In the genomic region with DNA sequence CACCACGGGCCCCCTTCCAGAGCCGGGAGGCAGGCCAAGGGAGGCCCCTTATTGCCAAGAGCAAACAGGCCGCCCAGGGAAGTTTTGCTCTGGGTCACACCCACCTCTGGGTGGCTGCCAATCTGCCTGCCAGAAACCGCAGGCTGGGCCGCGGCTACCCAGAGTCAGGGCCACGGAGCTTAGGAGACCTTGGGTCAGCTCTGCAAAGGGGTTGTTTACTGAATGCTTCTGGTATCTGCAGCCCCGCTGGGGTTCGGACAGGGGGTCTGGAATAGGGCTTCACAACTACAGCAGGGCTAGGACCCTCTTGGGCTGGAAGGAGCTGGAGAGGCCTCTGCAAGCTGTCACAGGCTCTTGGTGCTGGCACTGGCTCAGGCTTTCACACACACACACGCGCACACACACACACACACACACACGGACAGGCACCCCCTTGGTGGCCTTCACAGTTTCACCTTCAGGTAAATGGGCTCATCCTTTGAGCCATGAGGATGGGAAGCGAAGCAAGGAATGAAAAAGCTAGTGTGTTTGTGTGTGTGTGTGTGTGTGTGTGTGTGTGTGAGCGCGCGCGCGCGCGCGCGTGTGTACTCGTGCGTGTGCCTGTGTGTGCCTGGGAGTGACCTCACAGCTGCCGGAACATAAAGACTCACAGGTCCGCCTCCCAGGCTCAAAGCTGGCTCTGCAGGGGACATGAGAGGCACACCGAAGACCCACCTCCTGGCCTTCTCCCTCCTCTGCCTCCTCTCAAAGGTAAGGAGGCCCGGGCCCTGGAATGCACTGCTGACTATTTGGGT, we compare ENCODE assay signal across 8 cellular contexts. TPM values are rescaled to one million over a fixed set of nuclear protein-coding genes. Genes with fewer than 3 reads are reported as not detected.
A peak's percentile ranks its signal among the peaks of the same experiment; 100 is the strongest.
DNase-seq lines count a peak whose midpoint lies in the region; ATAC-seq lines count a peak whose summit lies in the region.

A gene with protein sequence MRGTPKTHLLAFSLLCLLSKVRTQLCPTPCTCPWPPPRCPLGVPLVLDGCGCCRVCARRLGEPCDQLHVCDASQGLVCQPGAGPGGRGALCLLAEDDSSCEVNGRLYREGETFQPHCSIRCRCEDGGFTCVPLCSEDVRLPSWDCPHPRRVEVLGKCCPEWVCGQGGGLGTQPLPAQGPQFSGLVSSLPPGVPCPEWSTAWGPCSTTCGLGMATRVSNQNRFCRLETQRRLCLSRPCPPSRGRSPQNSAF (plus strand): TSS at position 669 of the 794 bp plus-strand sequence. CDS start 22 bp downstream, at position 691.

- ATAC-seq in activated CD8-positive, alpha-beta memory T cell treated with anti-CD3 and anti-CD28 coated beads, Interleukin-2, amount 10 ng/mL, durations not matched to agents 7 days and 5 days: no peak
- ATAC-seq in GM18517 (IDR thresholded peaks at IDR 0.05; ENCODE audit: unreplicated experiment): no peak

- H3K9me3 Mint-ChIP-seq in activated CD8-positive, alpha-beta memory T cell treated with anti-CD3 and anti-CD28 coated beads, Interleukin-2, amount 10 ng/mL, durations not matched to agents 7 days and 5 days (ENCODE audit: low read depth): no peaks in the 10 kb centered on the region

- H3K4me3 Mint-ChIP-seq in activated CD8-positive, alpha-beta memory T cell treated with anti-CD3 and anti-CD28 coated beads, Interleukin-2, amount 10 ng/mL, durations not matched to agents 7 days and 5 days: no peak within 1 kb of the TSS

- no peaks in the 10 kb centered on the region for H3K36me3 Mint-ChIP-seq in activated CD8-positive, alpha-beta memory T cell treated with anti-CD3 and anti-CD28 coated beads, Interleukin-2, amount 10 ng/mL, durations not matched to agents 7 days and 5 days

- peaks cover 3% of the 10 kb centered on the region for H3K27me3 Mint-ChIP-seq in activated CD8-positive, alpha-beta memory T cell treated with anti-CD3 and anti-CD28 coated beads, Interleukin-2, amount 10 ng/mL, durations not matched to agents 7 days and 5 days

- peak; percentile 64 for DNase-seq in COR-L47 (lab: John Stamatoyannopoulos, UW)
- DNase-seq in NCI-H226: peak; percentile 82
- DNase-seq in dermis blood vessel endothelial cell: peak; percentile 64
- DNase-seq in mucosa of gallbladder (ENCODE audit: low spot score): peak; percentile 86
- no peak for DNase-seq in activated CD8-positive, alpha-beta memory T cell treated with anti-CD3 and anti-CD28 coated beads, Interleukin-2, amount 10 ng/mL, durations not matched to agents 7 days and 5 days
- no peak for DNase-seq in activated CD8-positive, alpha-beta memory T cell treated with anti-CD3 and anti-CD28 coated beads for 24 hours
- DNase-seq in activated CD4-positive, alpha-beta T cell treated with anti-CD3 and anti-CD28 coated beads for 4 hours: no peak

- CTCF ChIA-PET in activated CD8-positive, alpha-beta memory T cell treated with anti-CD3 and anti-CD28 coated beads, Interleukin-2, amount 10 ng/mL, durations not matched to agents 7 days and 5 days (lab: Charles Lee): no interaction called here

- H3K27ac Mint-ChIP-seq in activated CD8-positive, alpha-beta memory T cell treated with anti-CD3 and anti-CD28 coated beads, Interleukin-2, amount 10 ng/mL, durations not matched to agents 7 days and 5 days: no peak within 1 kb of the TSS

- H3K4me1 Mint-ChIP-seq in activated CD8-positive, alpha-beta memory T cell treated with anti-CD3 and anti-CD28 coated beads, Interleukin-2, amount 10 ng/mL, durations not matched to agents 7 days and 5 days: no peaks in the 10 kb centered on the region

RNA-seq across cellular contexts. Expression of the gene that starts here (rescaled TPM):
- total RNA-seq in dermis blood vessel endothelial cell: not detected in 2 replicates
- total RNA-seq in mucosa of gallbladder: 1.6 TPM
- not detected for total RNA-seq in activated CD8-positive, alpha-beta memory T cell treated with anti-CD3 and anti-CD28 coated beads, Interleukin-2, amount 10 ng/mL, durations not matched to agents 7 days and 5 days

Comparison
In these comparisons a context has a peak if more than half of its experiments do, and no peak if none do; other contexts are left out.
1. Peak in DNase-seq in dermis blood vessel endothelial cell; RNA of the gene not detected or under 1 TPM.
2. DNase-seq: peak in COR-L47 (single experiment), NCI-H226 (single experiment) and mucosa of gallbladder (single experiment); none in activated CD8-positive, alpha-beta memory T cell treated with anti-CD3 and anti-CD28 coated beads, Interleukin-2, amount 10 ng/mL, durations not matched to agents 7 days and 5 days (single experiment), activated CD8-positive, alpha-beta memory T cell treated with anti-CD3 and anti-CD28 coated beads for 24 hours (single experiment) and activated CD4-positive, alpha-beta T cell treated with anti-CD3 and anti-CD28 coated beads for 4 hours (0 of 2).